ENCODE assay signal across 19 cellular contexts in genomic region chr14:98923596-98923995, GRCh38.
A peak's percentile ranks its signal among the peaks of the same experiment; 100 is the strongest.
DNase-seq lines count a peak whose midpoint lies in the region; ATAC-seq, FAIRE-seq and TF ChIP-seq lines count a peak whose summit lies in the region.
"Had no signal": no experiment of that assay in that cellular context is flagged by ENCODE, and none has a peak within 500 bp of the region (broad histone marks: within the 10 kb centered on the region; RNA-seq: fewer than 3 reads in every experiment).

No MANE protein-coding gene starts in this region.

- no peaks in the 10 kb centered on the region for H3K36me3 ChIP-seq in bronchial epithelial cell (ENCODE audit: control insufficient read depth, insufficient read depth, low read length)
- H3K36me3 ChIP-seq: BLaER1 treated with 17β-estradiol and CSF1 and Interleukin-3, amounts not matched to agents 10 nM and 100 nM had no signal

- no peak for TF ChIP-seq CTCF in activated CD8-positive, alpha-beta T cell treated with anti-CD3 and anti-CD28 coated beads for 36 hours (IDR thresholded peaks at IDR 0.05)
- TF ChIP-seq CTCF in bronchial epithelial cell (IDR thresholded peaks at IDR 0.05; ENCODE audit: insufficient read depth, low read length, severe bottlenecking), result no peak
- no peak for TF ChIP-seq CTCF in type B pancreatic cell (conservative IDR thresholded peaks at IDR 0.05)

- H3K27me3 ChIP-seq in bronchial epithelial cell (ENCODE audit: control insufficient read depth, insufficient read depth, low read length), result no peaks in the 10 kb centered on the region
- H3K27me3 ChIP-seq: BLaER1 treated with 17β-estradiol and CSF1 and Interleukin-3, amounts not matched to agents 10 nM and 100 nM had no signal

- peak overlapping the region; percentile 57 for H3K27ac Mint-ChIP-seq in activated CD8-positive, alpha-beta T cell treated with anti-CD3 and anti-CD28 coated beads, Interleukin-2, amount 10 ng/mL, durations not matched to agents 7 days and 5 days
- no peak overlapping the region for H3K27ac Mint-ChIP-seq in activated CD8-positive, alpha-beta T cell treated with anti-CD3 and anti-CD28 coated beads for 36 hours
- H3K27ac Mint-ChIP-seq in type B pancreatic cell, result peak overlapping the region; percentile 29
- H3K27ac Mint-ChIP-seq: B cell; CD8-positive, alpha-beta T cell had no signal

- DNase-seq in activated CD8-positive, alpha-beta T cell treated with anti-CD3 and anti-CD28 coated beads, Interleukin-2, amount 10 ng/mL, durations not matched to agents 7 days and 5 days, result no peak
- DNase-seq in activated CD8-positive, alpha-beta T cell treated with anti-CD3 and anti-CD28 coated beads for 36 hours, result no peak
- DNase-seq in bronchial epithelial cell (ENCODE audit: low read depth) (peak; percentile 52), type B pancreatic cell (ENCODE audit: extremely low spot score, unreplicated experiment) (no peak)
- DNase-seq in activated CD4-positive, alpha-beta T cell treated with anti-CD3 and anti-CD28 coated beads for 4 hours, result no peak
- DNase-seq: AML-193; Caco-2; Calu3; CD8-positive, alpha-beta T cell; DMS79 treated with DMSO at 0.1 percent for 48 hours; GF-D8 had no signal

- peaks cover 4% of the 10 kb centered on the region for H3K27me3 Mint-ChIP-seq in activated CD8-positive, alpha-beta T cell treated with anti-CD3 and anti-CD28 coated beads, Interleukin-2, amount 10 ng/mL, durations not matched to agents 7 days and 5 days (ENCODE audit: low read depth)
- H3K27me3 Mint-ChIP-seq in activated CD8-positive, alpha-beta T cell treated with anti-CD3 and anti-CD28 coated beads for 36 hours, result no peaks in the 10 kb centered on the region
- peaks cover 3% of the 10 kb centered on the region for H3K27me3 Mint-ChIP-seq in type B pancreatic cell
- H3K27me3 Mint-ChIP-seq: B cell; CD4-positive, alpha-beta T cell had no signal

- POLR2A ChIA-PET in activated CD8-positive, alpha-beta T cell treated with anti-CD3 and anti-CD28 coated beads, Interleukin-2, amount 10 ng/mL, durations not matched to agents 7 days and 5 days (lab: Charles Lee), result no interaction called here
- POLR2A ChIA-PET in activated CD8-positive, alpha-beta T cell treated with anti-CD3 and anti-CD28 coated beads for 36 hours (lab: Charles Lee), result no interaction called here

- H3K36me3 Mint-ChIP-seq in activated CD8-positive, alpha-beta T cell treated with anti-CD3 and anti-CD28 coated beads, Interleukin-2, amount 10 ng/mL, durations not matched to agents 7 days and 5 days (ENCODE audit: low read depth), result no peaks in the 10 kb centered on the region
- peaks cover 2% of the 10 kb centered on the region for H3K36me3 Mint-ChIP-seq in activated CD8-positive, alpha-beta T cell treated with anti-CD3 and anti-CD28 coated beads for 36 hours (ENCODE audit: low read depth)
- no peaks in the 10 kb centered on the region for H3K36me3 Mint-ChIP-seq in type B pancreatic cell
- H3K36me3 Mint-ChIP-seq: CD8-positive, alpha-beta T cell had no signal

- no peak for FAIRE-seq in bronchial epithelial cell (lab: Jason Lieb, UNC)
- FAIRE-seq: A549, D721Med, G401.6, GM12891, GM19239 had no signal

- peaks cover 16% of the 10 kb centered on the region for H3K9me3 Mint-ChIP-seq in activated CD8-positive, alpha-beta T cell treated with anti-CD3 and anti-CD28 coated beads, Interleukin-2, amount 10 ng/mL, durations not matched to agents 7 days and 5 days (ENCODE audit: insufficient read depth)
- H3K9me3 Mint-ChIP-seq in activated CD8-positive, alpha-beta T cell treated with anti-CD3 and anti-CD28 coated beads for 36 hours, result peaks cover 11% of the 10 kb centered on the region
- no peaks in the 10 kb centered on the region for H3K9me3 Mint-ChIP-seq in type B pancreatic cell

- intact Hi-C loops in activated CD8-positive, alpha-beta T cell treated with anti-CD3 and anti-CD28 coated beads for 36 hours (cut with micrococcal nuclease), result no loop called here

- CTCF ChIA-PET in activated CD8-positive, alpha-beta T cell treated with anti-CD3 and anti-CD28 coated beads, Interleukin-2, amount 10 ng/mL, durations not matched to agents 7 days and 5 days (lab: Charles Lee), result no interaction called here
- CTCF ChIA-PET in activated CD8-positive, alpha-beta T cell treated with anti-CD3 and anti-CD28 coated beads for 36 hours (lab: Charles Lee), result no interaction called here

- H3K4me3 Mint-ChIP-seq in activated CD8-positive, alpha-beta T cell treated with anti-CD3 and anti-CD28 coated beads, Interleukin-2, amount 10 ng/mL, durations not matched to agents 7 days and 5 days, result no peak overlapping the region
- H3K4me3 Mint-ChIP-seq in activated CD8-positive, alpha-beta T cell treated with anti-CD3 and anti-CD28 coated beads for 36 hours, result no peak overlapping the region
- no peak overlapping the region for H3K4me3 Mint-ChIP-seq in type B pancreatic cell
- H3K4me3 Mint-ChIP-seq: B cell; CD4-positive, alpha-beta T cell; CD8-positive, alpha-beta T cell had no signal

- H3K4me3 ChIP-seq in bronchial epithelial cell (ENCODE audit: low read depth, low read length), result no peak overlapping the region
- H3K4me3 ChIP-seq: A549; BLaER1 treated with 17β-estradiol and CSF1 and Interleukin-3, amounts not matched to agents 10 nM and 100 nM had no signal

- H3K4me1 Mint-ChIP-seq in activated CD8-positive, alpha-beta T cell treated with anti-CD3 and anti-CD28 coated beads, Interleukin-2, amount 10 ng/mL, durations not matched to agents 7 days and 5 days (ENCODE audit: low read depth), result peaks cover 17% of the 10 kb centered on the region
- H3K4me1 Mint-ChIP-seq in activated CD8-positive, alpha-beta T cell treated with anti-CD3 and anti-CD28 coated beads for 36 hours (ENCODE audit: low read depth), result peaks cover 32% of the 10 kb centered on the region
- no peaks in the 10 kb centered on the region for H3K4me1 Mint-ChIP-seq in type B pancreatic cell (ENCODE audit: unreplicated experiment)
- H3K4me1 Mint-ChIP-seq: B cell had no signal

- ATAC-seq in activated CD8-positive, alpha-beta T cell treated with anti-CD3 and anti-CD28 coated beads, Interleukin-2, amount 10 ng/mL, durations not matched to agents 7 days and 5 days, result no peak
- no peak for ATAC-seq in activated CD8-positive, alpha-beta T cell treated with anti-CD3 and anti-CD28 coated beads for 36 hours
- ATAC-seq: A549; CD8-positive, alpha-beta T cell had no signal
